1 cellular context compared by ENCODE assay signal in the genomic region with DNA sequence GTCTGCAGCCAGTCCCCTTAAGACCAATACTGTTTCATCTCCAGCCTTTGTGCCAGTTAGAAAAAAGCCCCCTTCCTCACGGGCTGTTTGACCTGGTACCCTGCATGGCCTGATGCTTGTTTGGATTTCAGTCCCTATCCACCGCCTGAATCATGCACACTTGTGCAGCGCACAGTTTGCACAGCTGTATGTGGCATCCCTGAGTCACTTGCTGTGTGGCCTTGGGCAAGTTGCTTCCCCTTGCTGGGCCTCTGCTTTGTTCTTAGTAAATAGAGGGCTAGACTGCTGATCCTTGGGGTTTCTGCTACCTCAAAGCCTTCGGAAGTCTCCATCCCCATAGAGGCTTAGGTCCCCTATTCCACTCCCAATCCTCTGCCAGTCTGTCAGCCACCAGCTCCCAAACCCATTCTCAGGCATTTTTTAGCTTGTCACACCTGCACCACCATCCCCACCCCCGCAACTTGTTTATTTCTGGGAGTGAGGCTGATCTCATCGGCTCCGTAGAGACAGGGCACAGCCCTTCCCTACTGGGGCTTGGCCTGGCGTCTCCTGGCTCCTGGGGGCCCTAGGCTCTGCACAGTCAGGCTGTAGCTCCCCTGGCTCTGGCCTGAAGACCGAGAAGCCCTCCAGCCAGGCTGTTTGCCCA.
TF ChIP-seq lines count a peak whose summit lies in the region.

No MANE protein-coding gene starts in this region.

TF ChIP-seq in SK-N-SH treated with all-trans-retinoic acid at 6 μM for 48 hours, 23 proteins besides CTCF, POLR2A, EP300 and RAD21 (continued from another document):
- TF ChIP-seq, protein P1, sequence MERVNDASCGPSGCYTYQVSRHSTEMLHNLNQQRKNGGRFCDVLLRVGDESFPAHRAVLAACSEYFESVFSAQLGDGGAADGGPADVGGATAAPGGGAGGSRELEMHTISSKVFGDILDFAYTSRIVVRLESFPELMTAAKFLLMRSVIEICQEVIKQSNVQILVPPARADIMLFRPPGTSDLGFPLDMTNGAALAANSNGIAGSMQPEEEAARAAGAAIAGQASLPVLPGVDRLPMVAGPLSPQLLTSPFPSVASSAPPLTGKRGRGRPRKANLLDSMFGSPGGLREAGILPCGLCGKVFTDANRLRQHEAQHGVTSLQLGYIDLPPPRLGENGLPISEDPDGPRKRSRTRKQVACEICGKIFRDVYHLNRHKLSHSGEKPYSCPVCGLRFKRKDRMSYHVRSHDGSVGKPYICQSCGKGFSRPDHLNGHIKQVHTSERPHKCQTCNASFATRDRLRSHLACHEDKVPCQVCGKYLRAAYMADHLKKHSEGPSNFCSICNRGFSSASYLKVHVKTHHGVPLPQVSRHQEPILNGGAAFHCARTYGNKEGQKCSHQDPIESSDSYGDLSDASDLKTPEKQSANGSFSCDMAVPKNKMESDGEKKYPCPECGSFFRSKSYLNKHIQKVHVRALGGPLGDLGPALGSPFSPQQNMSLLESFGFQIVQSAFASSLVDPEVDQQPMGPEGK (CRISPR knock-in tag; IDR thresholded peaks at IDR 0.05; ENCODE audit: borderline replicate concordance): no peak
